12 cellular contexts compared by ENCODE assay signal in genomic region chr6:30670760-30671527, GRCh38. TPM values are rescaled to one million over a fixed set of nuclear protein-coding genes. Genes with fewer than 3 reads are reported as not detected.
DNase-seq lines count a peak whose midpoint lies in the region; ATAC-seq and TF ChIP-seq lines count a peak whose summit lies in the region.
"Had no signal": no experiment of that assay in that cellular context is flagged by ENCODE, and none has a peak within 500 bp of the region (broad histone marks: within the 10 kb centered on the region; RNA-seq: fewer than 3 reads in every experiment).

No MANE protein-coding gene starts in this region.

- H3K79me2 ChIP-seq in ACC112 (ENCODE audit: control insufficient read depth, insufficient read depth, low read length, unreplicated experiment) (peaks cover 21% of the 10 kb centered on the region), MM.1S (ENCODE audit: low read length) (peaks cover 25% of the 10 kb centered on the region)

- H3K4me3 ChIP-seq in ACC112 (ENCODE audit: low read depth, low read length): peak overlapping the region; percentile 94; the same call in 1 of the 2 replicates
- H3K4me3 ChIP-seq in GM12864 (ENCODE audit: low read depth, low read length): no peak overlapping the region
- H3K4me3 ChIP-seq in WERI-Rb-1 (ENCODE audit: low read depth, low read length): no peak overlapping the region
- no peak overlapping the region for H3K4me3 ChIP-seq in MM.1S (ENCODE audit: low read length)

- H4K20me1 ChIP-seq in MM.1S (ENCODE audit: insufficient read depth, low read length): no peaks in the 10 kb centered on the region

- no peak overlapping the region for H3K4me2 ChIP-seq in MM.1S (ENCODE audit: low read depth, low read length)

- peaks cover 10% of the 10 kb centered on the region for H3K36me3 ChIP-seq in ACC112 (ENCODE audit: insufficient read depth, low read length)
- peaks cover 55% of the 10 kb centered on the region for H3K36me3 ChIP-seq in WERI-Rb-1
- no peaks in the 10 kb centered on the region for H3K36me3 ChIP-seq in MM.1S (replicated peaks; ENCODE audit: insufficient read depth, low read length)

- H3K27ac ChIP-seq in ACC112 (ENCODE audit: low read depth, low read length) (no peak overlapping the region), WERI-Rb-1 (no peak overlapping the region), foreskin keratinocyte (no peak overlapping the region), MM.1S (ENCODE audit: low read length) (no peak overlapping the region)
- H3K27ac ChIP-seq: pancreas had no signal

- ATAC-seq in foreskin keratinocyte (no peak), HG02678 (IDR thresholded peaks at IDR 0.05; ENCODE audit: unreplicated experiment) (no peak)
- ATAC-seq: gastroesophageal sphincter, pancreas had no signal

- no peaks in the 10 kb centered on the region for H3K9me3 ChIP-seq in WERI-Rb-1 (ENCODE audit: severe bottlenecking)
- no peaks in the 10 kb centered on the region for H3K9me3 ChIP-seq in MM.1S (replicated peaks; ENCODE audit: insufficient read depth, low read length)
- H3K9me3 ChIP-seq: gastroesophageal sphincter, HAP-1, pancreas had no signal

- peaks cover 17% of the 10 kb centered on the region for H3K4me1 ChIP-seq in ACC112 (ENCODE audit: control insufficient read depth, insufficient read depth, low read length, unreplicated experiment)
- peaks cover 2% of the 10 kb centered on the region for H3K4me1 ChIP-seq in foreskin keratinocyte
- H3K4me1 ChIP-seq in MM.1S (ENCODE audit: low read length): no peaks in the 10 kb centered on the region

- 0 out of 2 replicates have a peak, but pooled peaks cover 2% of the 10 kb centered on the region for H3F3A ChIP-seq in MM.1S (ENCODE audit: insufficient read depth, low read length)

- DNase-seq in GM12864 (ENCODE audit: low read depth) (no peak), WERI-Rb-1 (no peak), foreskin keratinocyte (no peak), NCI-H1436 treated with DMSO at 0.1 percent for 48 hours (lab: John Stamatoyannopoulos, UW) (no peak), MM.1S (no peak), NCI-H510A treated with DMSO at 0.1 percent for 48 hours (lab: John Stamatoyannopoulos, UW) (no peak)
- DNase-seq: activated gamma-delta T cell treated with Interleukin-2 at 50 U/mL for 16 hours had no signal

- no peak overlapping the region for H3K9ac ChIP-seq in MM.1S (ENCODE audit: low read length)

- peak; percentile 29 for TF ChIP-seq CTCF in GM12864 (IDR thresholded peaks at IDR 0.05; ENCODE audit: low read depth, low read length, missing control alignments)
- TF ChIP-seq CTCF in WERI-Rb-1 (IDR thresholded peaks at IDR 0.05; ENCODE audit: low read depth, low read length): peak; percentile 43
- TF ChIP-seq CTCF in foreskin keratinocyte (conservative IDR thresholded peaks at IDR 0.05): peak; percentile 38
- TF ChIP-seq CTCF in MM.1S (IDR thresholded peaks at IDR 0.05; ENCODE audit: low read length): no peak

- no peaks in the 10 kb centered on the region for H3K9me2 ChIP-seq in MM.1S (replicated peaks; ENCODE audit: insufficient read depth, low read length)

- H3K27me3 ChIP-seq in ACC112 (ENCODE audit: insufficient read depth, low read length) (no peaks in the 10 kb centered on the region), WERI-Rb-1 (ENCODE audit: insufficient read depth, low read depth, severe bottlenecking) (no peaks in the 10 kb centered on the region), foreskin keratinocyte (no peaks in the 10 kb centered on the region), MM.1S (replicated peaks; ENCODE audit: insufficient read depth, low read length) (no peaks in the 10 kb centered on the region)
- H3K27me3 ChIP-seq: gastroesophageal sphincter, pancreas had no signal

- no peak overlapping the region for H2AFZ ChIP-seq in ACC112 (ENCODE audit: low read length, unreplicated experiment)
- no peak overlapping the region for H2AFZ ChIP-seq in MM.1S (ENCODE audit: low read length)

RNA-seq across cellular contexts. Expression of gene DHX16, which starts 1.9 kb away (rescaled TPM):
- total RNA-seq in foreskin keratinocyte: 38.1 and 42.5 TPM in 2 replicates
- 29.2 and 35.1 TPM in 2 replicates for polyA plus RNA-seq in foreskin keratinocyte

RNA-seq across cellular contexts. Expression of gene PPP1R18, which starts 15.5 kb away (rescaled TPM):
- total RNA-seq in foreskin keratinocyte: 119 and 121 TPM in 2 replicates
- polyA plus RNA-seq in foreskin keratinocyte: 132 and 137 TPM in 2 replicates

RNA-seq across cellular contexts. Expression of gene NRM, which starts 19.8 kb away (rescaled TPM):
- total RNA-seq in foreskin keratinocyte: 24.5 and 26.3 TPM in 2 replicates
- 41.6 and 45.7 TPM in 2 replicates for polyA plus RNA-seq in foreskin keratinocyte

RNA-seq across cellular contexts. Expression of gene C6orf136, which starts 24.0 kb away (rescaled TPM):
- total RNA-seq in foreskin keratinocyte: 8.2 and 10.2 TPM in 2 replicates
- polyA plus RNA-seq in foreskin keratinocyte: 16.9 and 19.1 TPM in 2 replicates

RNA-seq across cellular contexts. Expression of gene ATAT1, which starts 44.3 kb away (rescaled TPM):
- total RNA-seq in foreskin keratinocyte: 4.6 and 6.1 TPM in 2 replicates
- 5.7 and 7.8 TPM in 2 replicates for polyA plus RNA-seq in foreskin keratinocyte
